In genomic region chr5:80091792-80092192, GRCh38 we compare ENCODE assay signal across 8 cellular contexts. TPM values are rescaled to one million over a fixed set of nuclear protein-coding genes. Genes with fewer than 3 reads are reported as not detected.
DNase-seq lines count a peak whose midpoint lies in the region; ATAC-seq, FAIRE-seq and TF ChIP-seq lines count a peak whose summit lies in the region.
"Not testable (repeated sequence)": the region's sequence is repeated elsewhere in the genome, so short reads cannot be mapped to it uniquely, and the experiment has no call there.

No MANE protein-coding gene starts in this region.

- in situ Hi-C loops in GM13977 (cut with MboI; ENCODE audit: low pct_unique_long_range_greater_than_20kb, low sequenced_read_pairs, unreplicated experiment), result loop anchor here (10.0 to 25.0 kb wide), 2 partner anchors 183 to 571 kb away; partner anchors contain the start of genes DHFR and MSH3

- DNase-seq in AG20443 (ENCODE audit: low spot score) (peak; percentile 70), GM13977 (ENCODE audit: low spot score) (peak; percentile 74), NCI-H146 treated with DMSO at 0.1 percent for 48 hours (lab: John Stamatoyannopoulos, UW; ENCODE audit: unreplicated experiment) (peak; percentile 45), SIG-M5 treated with dmso at 0.1 percent for 504 hours (lab: John Stamatoyannopoulos, UW; ENCODE audit: unreplicated experiment) (peak; percentile 74), epithelial cell of esophagus (ENCODE audit: low read depth) (peak; percentile 48), small intestine (peak; percentile 43)
- peak; percentile 19 for DNase-seq in activated T-helper 2 cell treated with anti-CD3 and anti-CD28 coated beads, Interferon-gamma antibody, Interleukin-2, Interleukin-4, amounts not matched to agents 10 μg/mL and 5 μg/mL and 100 μg/mL, durations not matched to agents 14 hours and 24 hours and 36 hours (ENCODE audit: low spot score)
- DNase-seq in left lung, result not testable (repeated sequence)

- TF ChIP-seq CTCF in GM13977 (IDR thresholded peaks at IDR 0.05; ENCODE audit: extremely low read depth, insufficient read depth, missing control alignments) (peak; percentile 56), epithelial cell of esophagus (IDR thresholded peaks at IDR 0.05; ENCODE audit: insufficient read depth, low read depth, low read length, missing control alignments) (peak; percentile 59), left lung (IDR thresholded peaks at IDR 0.05) (peak; percentile 69 to 71)

- H3K27me3 ChIP-seq in left lung; small intestine (ENCODE audit: control insufficient read depth in 2 of 2, insufficient read depth in 2 of 2, low read length in 2 of 2): not testable (repeated sequence)

- intact Hi-C loops in activated T-helper 2 cell treated with anti-CD3 and anti-CD28 coated beads, Interferon-gamma antibody, Interleukin-2, Interleukin-4, amounts not matched to agents 10 μg/mL and 5 μg/mL and 100 μg/mL, durations not matched to agents 14 hours and 24 hours and 36 hours (cut with micrococcal nuclease), result loop anchor here (1.0 to 5.0 kb wide), 5 partner anchors 36 to 581 kb away; no protein-coding TSS in a partner anchor
- intact Hi-C loops in left lung (cut with DNase I), result loop anchor here in 1 of 2 donors (5.0 to 10.0 kb wide), 2 partner anchors 183 to 216 kb away; no protein-coding TSS in a partner anchor

- peak; percentile 81 for ATAC-seq in left lung

- H3K4me1 ChIP-seq in left lung; small intestine (ENCODE audit: control insufficient read depth in 2 of 2, insufficient read depth in 1 of 2, low read depth in 1 of 2, low read length in 1 of 2): not testable (repeated sequence)

- not testable (repeated sequence) for H3K27ac ChIP-seq in left lung; small intestine (ENCODE audit: low read depth in 1 of 2, low read length in 1 of 2)

- H3K36me3 ChIP-seq in left lung; small intestine (ENCODE audit: control insufficient read depth in 2 of 2, insufficient read depth in 2 of 2, low read length in 2 of 2): not testable (repeated sequence)

- not testable (repeated sequence) for H3K36me3 Mint-ChIP-seq in activated T-helper 2 cell treated with anti-CD3 and anti-CD28 coated beads, Interferon-gamma antibody, Interleukin-2, Interleukin-4, amounts not matched to agents 10 μg/mL and 5 μg/mL and 100 μg/mL, durations not matched to agents 14 hours and 24 hours and 36 hours (ENCODE audit: low read depth)

- H3K4me1 Mint-ChIP-seq in activated T-helper 2 cell treated with anti-CD3 and anti-CD28 coated beads, Interferon-gamma antibody, Interleukin-2, Interleukin-4, amounts not matched to agents 10 μg/mL and 5 μg/mL and 100 μg/mL, durations not matched to agents 14 hours and 24 hours and 36 hours (ENCODE audit: low read depth), result peaks cover 20% of the 10 kb centered on the region

- H3K4me3 Mint-ChIP-seq in activated T-helper 2 cell treated with anti-CD3 and anti-CD28 coated beads, Interferon-gamma antibody, Interleukin-2, Interleukin-4, amounts not matched to agents 10 μg/mL and 5 μg/mL and 100 μg/mL, durations not matched to agents 14 hours and 24 hours and 36 hours (ENCODE audit: low read depth), result not testable (repeated sequence)

- not testable (repeated sequence) for H3K9me3 ChIP-seq in left lung; small intestine (ENCODE audit: control insufficient read depth, low read depth)

- not testable (repeated sequence) for H3K9me3 Mint-ChIP-seq in activated T-helper 2 cell treated with anti-CD3 and anti-CD28 coated beads, Interferon-gamma antibody, Interleukin-2, Interleukin-4, amounts not matched to agents 10 μg/mL and 5 μg/mL and 100 μg/mL, durations not matched to agents 14 hours and 24 hours and 36 hours

- H3K4me3 ChIP-seq in epithelial cell of esophagus (ENCODE audit: low read length); left lung; small intestine (ENCODE audit: low read depth in 1 of 2, low read length in 2 of 2): not testable (repeated sequence)

- not testable (repeated sequence) for FAIRE-seq in small intestine (lab: Jason Lieb, UNC)

- not testable (repeated sequence) for H3K27ac Mint-ChIP-seq in activated T-helper 2 cell treated with anti-CD3 and anti-CD28 coated beads, Interferon-gamma antibody, Interleukin-2, Interleukin-4, amounts not matched to agents 10 μg/mL and 5 μg/mL and 100 μg/mL, durations not matched to agents 14 hours and 24 hours and 36 hours

- 33 to 44% (median 39%) methylated on average over 15 of the region's 15 CpGs for WGBS in small intestine, 3 donors

- not testable (repeated sequence) for H3K27me3 Mint-ChIP-seq in activated T-helper 2 cell treated with anti-CD3 and anti-CD28 coated beads, Interferon-gamma antibody, Interleukin-2, Interleukin-4, amounts not matched to agents 10 μg/mL and 5 μg/mL and 100 μg/mL, durations not matched to agents 14 hours and 24 hours and 36 hours (ENCODE audit: low read depth)

RNA-seq across cellular contexts. Expression of gene THBS4, which starts 56.6 kb away (rescaled TPM):
- total RNA-seq in activated T-helper 2 cell treated with anti-CD3 and anti-CD28 coated beads, Interferon-gamma antibody, Interleukin-2, Interleukin-4, amounts not matched to agents 10 μg/mL and 5 μg/mL and 100 μg/mL, durations not matched to agents 14 hours and 24 hours and 36 hours, result 0.92 and 1.1 TPM in 2 replicates
- total RNA-seq in left lung, result 10 to 100 TPM in 1 of 2 donors, 1 to 10 TPM in 1; 3.3 to 11.5 TPM
- polyA plus RNA-seq in small intestine, result 1 to 10 TPM in 2 of 3 donors, not detected in 1; 1.4 to 3.3 TPM
